ENCODE assay signal across 12 cellular contexts in genomic region chr4:138835833-138836521, GRCh38.
A peak's percentile ranks its signal among the peaks of the same experiment; 100 is the strongest.
DNase-seq lines count a peak whose midpoint lies in the region; ATAC-seq and TF ChIP-seq lines count a peak whose summit lies in the region.
"Had no signal": no experiment of that assay in that cellular context is flagged by ENCODE, and none has a peak within 500 bp of the region (broad histone marks: within the 10 kb centered on the region; RNA-seq: fewer than 3 reads in every experiment).

No MANE protein-coding gene starts in this region.

- no peak overlapping the region for H3K4me3 Mint-ChIP-seq in Calu3 (ENCODE audit: low read depth, unreplicated experiment)
- H3K4me3 Mint-ChIP-seq: activated CD4-positive, alpha-beta memory T cell treated with anti-CD3 and anti-CD28 coated beads, Interleukin-2, amount 10 ng/mL, durations not matched to agents 7 days and 5 days; central memory CD8-positive, alpha-beta T cell; memory B cell had no signal

- TF ChIP-seq CTCF in Calu3 (IDR thresholded peaks at IDR 0.05; ENCODE audit: unreplicated experiment) (no peak), VCaP (conservative IDR thresholded peaks at IDR 0.05) (peak; percentile 23)

- CTCF ChIA-PET in Calu3 (lab: Charles Lee): interaction anchor here (0.7 kb wide), 1 partner anchor 15 kb away, joined by 3 read pairs; no protein-coding TSS in a partner anchor

- DNase-seq in Calu3 (peak; percentile 9), HS-27A (ENCODE audit: low read depth) (peak; percentile 5), left cardiac atrium (peak; percentile 59), DMS114 treated with DMSO at 0.1 percent for 48 hours (lab: John Stamatoyannopoulos, UW; ENCODE audit: unreplicated experiment) (no peak), posterior vena cava (ENCODE audit: low spot score) (no peak)
- no peak for DNase-seq in activated naive CD4-positive, alpha-beta T cell treated with anti-CD3 and anti-CD28 coated beads, Interleukin-2, amount 50 U/mL, for 16 hours
- DNase-seq: activated CD4-positive, alpha-beta memory T cell treated with anti-CD3 and anti-CD28 coated beads, Interleukin-2, amount 10 ng/mL, durations not matched to agents 7 days and 5 days had no signal

- no TSS peak for BruUV-seq in Calu3 (replicated peaks; lab: Mats Ljungman, UMichigan)

- H3K36me3 Mint-ChIP-seq in Calu3 (ENCODE audit: insufficient read depth, unreplicated experiment): no peaks in the 10 kb centered on the region
- H3K36me3 Mint-ChIP-seq: memory B cell had no signal

- peak; percentile 75 to 79 for ATAC-seq in left cardiac atrium
- ATAC-seq in HG03175 (IDR thresholded peaks at IDR 0.05; ENCODE audit: unreplicated experiment): no peak

- no peaks in the 10 kb centered on the region for H3K9me3 Mint-ChIP-seq in Calu3 (ENCODE audit: low read depth, unreplicated experiment)
- H3K9me3 Mint-ChIP-seq: activated CD4-positive, alpha-beta memory T cell treated with anti-CD3 and anti-CD28 coated beads, Interleukin-2, amount 10 ng/mL, durations not matched to agents 7 days and 5 days; central memory CD8-positive, alpha-beta T cell; memory B cell had no signal

- peak overlapping the region; percentile 35 for H3K27ac ChIP-seq in VCaP
- H3K27ac ChIP-seq: C4-2B had no signal

- intact Hi-C loops in Calu3 (cut with micrococcal nuclease; ENCODE audit: unreplicated experiment): loop anchor here (5.0 kb wide), 1 partner anchor 81 kb away; no protein-coding TSS in a partner anchor
- intact Hi-C loops in left cardiac atrium (cut with DNase I): no loop called here
- intact Hi-C loops in posterior vena cava (cut with DNase I): no loop called here

- peaks cover 11% of the 10 kb centered on the region for H3K4me1 Mint-ChIP-seq in Calu3 (ENCODE audit: low read depth, unreplicated experiment)
- H3K4me1 Mint-ChIP-seq: activated CD4-positive, alpha-beta memory T cell treated with anti-CD3 and anti-CD28 coated beads, Interleukin-2, amount 10 ng/mL, durations not matched to agents 7 days and 5 days; central memory CD8-positive, alpha-beta T cell; memory B cell had no signal

- no peak overlapping the region for H3K27ac Mint-ChIP-seq in Calu3 (ENCODE audit: unreplicated experiment)
- H3K27ac Mint-ChIP-seq: activated CD4-positive, alpha-beta memory T cell treated with anti-CD3 and anti-CD28 coated beads, Interleukin-2, amount 10 ng/mL, durations not matched to agents 7 days and 5 days; memory B cell had no signal

- H3K27me3 Mint-ChIP-seq in Calu3 (ENCODE audit: unreplicated experiment): peaks cover 25% of the 10 kb centered on the region

Comparison
In these comparisons a context has a peak if more than half of its experiments do, and no peak if none do; other contexts are left out.
1. DNase-seq: peak in Calu3 (single experiment), HS-27A (single experiment) and left cardiac atrium (single experiment); none in DMS114 treated with DMSO at 0.1 percent for 48 hours (single experiment), posterior vena cava (single experiment) and activated naive CD4-positive, alpha-beta T cell treated with anti-CD3 and anti-CD28 coated beads, Interleukin-2, amount 50 U/mL, for 16 hours (single experiment).